29 cellular contexts compared by ENCODE assay signal in genomic region chr20:35079472-35080347, GRCh38. TPM values are rescaled to one million over a fixed set of nuclear protein-coding genes. Genes with fewer than 3 reads are reported as not detected.
DNase-seq lines count a peak whose midpoint lies in the region; ATAC-seq and TF ChIP-seq lines count a peak whose summit lies in the region.
"Had no signal": no experiment of that assay in that cellular context is flagged by ENCODE, and none has a peak within 500 bp of the region (broad histone marks: within the 10 kb centered on the region; RNA-seq: fewer than 3 reads in every experiment).

No MANE protein-coding gene starts in this region.

- peak overlapping the region; percentile 16 for H3K4me3 Mint-ChIP-seq in T-helper 1 cell treated with Interleukin-12 subunit alpha and Interleukin-12 subunit beta and Interleukin-4 antibody, amounts not matched to agents 30 μg/mL and 1 μg/mL, for 36 hours
- peak overlapping the region; percentile 59 to 73 for H3K4me3 Mint-ChIP-seq in effector memory CD8-positive, alpha-beta T cell
- H3K4me3 Mint-ChIP-seq: activated naive CD4-positive, alpha-beta T cell treated with anti-CD3 and anti-CD28 coated beads for 36 hours; neural progenitor cell had no signal

- peaks cover 27% of the 10 kb centered on the region for H3K4me1 Mint-ChIP-seq in T-helper 1 cell treated with Interleukin-12 subunit alpha and Interleukin-12 subunit beta and Interleukin-4 antibody, amounts not matched to agents 30 μg/mL and 1 μg/mL, for 36 hours (ENCODE audit: low read depth)
- peaks cover 18 to 38% of the 10 kb centered on the region in 2 donors for H3K4me1 Mint-ChIP-seq in effector memory CD8-positive, alpha-beta T cell (ENCODE audit: low read depth in 2 of 2)
- H3K4me1 Mint-ChIP-seq: neural progenitor cell had no signal

- peaks cover 5% of the 10 kb centered on the region for H3K9me3 Mint-ChIP-seq in T-helper 1 cell treated with Interleukin-12 subunit alpha and Interleukin-12 subunit beta and Interleukin-4 antibody, amounts not matched to agents 30 μg/mL and 1 μg/mL, for 36 hours
- no peaks in the 10 kb centered on the region for H3K9me3 Mint-ChIP-seq in effector memory CD8-positive, alpha-beta T cell
- H3K9me3 Mint-ChIP-seq: activated naive CD4-positive, alpha-beta T cell treated with anti-CD3 and anti-CD28 coated beads for 36 hours had no signal

- intact Hi-C loops in Right ventricle myocardium superior (cut with DNase I) (no loop called here), cardiac septum (cut with DNase I) (no loop called here), sigmoid colon (cut with DNase I) (no loop called here)

- H3K27me3 ChIP-seq in sigmoid colon: no peaks in the 10 kb centered on the region
- H3K27me3 ChIP-seq: brain microvascular endothelial cell, gastroesophageal sphincter, neural progenitor cell, testis had no signal

- TF ChIP-seq EP300 in sigmoid colon (IDR thresholded peaks at IDR 0.05): no peak

- H3K36me3 ChIP-seq in sigmoid colon: peaks cover 11 to 23% (median 15%) of the 10 kb centered on the region in 4 donors

- peaks cover 39% of the 10 kb centered on the region for H3K36me3 Mint-ChIP-seq in T-helper 1 cell treated with Interleukin-12 subunit alpha and Interleukin-12 subunit beta and Interleukin-4 antibody, amounts not matched to agents 30 μg/mL and 1 μg/mL, for 36 hours (ENCODE audit: low read depth)
- H3K36me3 Mint-ChIP-seq in effector memory CD8-positive, alpha-beta T cell (ENCODE audit: insufficient read depth): peaks cover 38% of the 10 kb centered on the region

- H3K27me3 Mint-ChIP-seq in T-helper 1 cell treated with Interleukin-12 subunit alpha and Interleukin-12 subunit beta and Interleukin-4 antibody, amounts not matched to agents 30 μg/mL and 1 μg/mL, for 36 hours (ENCODE audit: low read depth): no peaks in the 10 kb centered on the region
- H3K27me3 Mint-ChIP-seq in effector memory CD8-positive, alpha-beta T cell: no peaks in the 10 kb centered on the region

- H3K4me1 ChIP-seq in sigmoid colon: peaks cover 0 to 24% (median 13%) of the 10 kb centered on the region in 4 donors
- H3K4me1 ChIP-seq: neural progenitor cell, parathyroid adenoma, testis had no signal

- H3K27ac Mint-ChIP-seq in T-helper 1 cell treated with Interleukin-12 subunit alpha and Interleukin-12 subunit beta and Interleukin-4 antibody, amounts not matched to agents 30 μg/mL and 1 μg/mL, for 36 hours: peak overlapping the region; percentile 68
- H3K27ac Mint-ChIP-seq in effector memory CD8-positive, alpha-beta T cell: peak overlapping the region; percentile 68 to 88
- H3K27ac Mint-ChIP-seq: activated naive CD4-positive, alpha-beta T cell treated with anti-CD3 and anti-CD28 coated beads for 36 hours; neural progenitor cell had no signal

- no peak overlapping the region for H3K4me3 ChIP-seq in sigmoid colon
- H3K4me3 ChIP-seq: gastroesophageal sphincter, GM23248, lung, neural progenitor cell, SK-N-MC, smooth muscle cell, testis had no signal

- H3K27ac ChIP-seq in substantia nigra (ENCODE audit: low read depth, low read length, poor library complexity, severe bottlenecking) (peak overlapping the region; percentile 9), sigmoid colon (no peak overlapping the region)
- H3K27ac ChIP-seq: 22Rv1, brain microvascular endothelial cell, gastroesophageal sphincter, GM23248, neural progenitor cell, parathyroid adenoma, SK-N-MC, testis, VCaP had no signal

- TF ChIP-seq CTCF in sigmoid colon (IDR thresholded peaks at IDR 0.05): no peak

- TF ChIP-seq POLR2A in sigmoid colon (IDR thresholded peaks at IDR 0.05): no peak

- ATAC-seq in Right ventricle myocardium superior (ENCODE audit: poor library complexity): peak; percentile 18
- peak; percentile 85 for ATAC-seq in effector memory CD8-positive, alpha-beta T cell (replicated peaks)
- ATAC-seq: gastroesophageal sphincter; PC-3; stimulated activated naive CD8-positive, alpha-beta T cell treated with anti-CD3 and anti-CD28 coated beads, Interleukin-15, Interleukin-2, amounts not matched to agents 100 U/mL and 50 U/mL, for 24 hours had no signal

- 87 to 90% methylated on average over 8 of the region's 8 CpGs for WGBS in sigmoid colon, 2 donors

- H3K9me3 ChIP-seq in sigmoid colon: no peaks in the 10 kb centered on the region
- H3K9me3 ChIP-seq: gastroesophageal sphincter, testis had no signal

- no peak for DNase-seq in T-helper 1 cell
- no peak for DNase-seq in Right ventricle myocardium superior
- DNase-seq in cardiac septum (ENCODE audit: low spot score): no peak
- no peak for DNase-seq in effector memory CD8-positive, alpha-beta T cell
- no peak for DNase-seq in substantia nigra (lab: John Stamatoyannopoulos, UW)
- DNase-seq in stimulated activated CD4-positive, alpha-beta T cell treated with anti-CD3 and anti-CD28 coated beads, Interleukin-1b, Interleukin-23, amount 100 ng/mL, for 48 hours: no peak
- no peak for DNase-seq in sigmoid colon
- DNase-seq: activated CD4-positive, alpha-beta T cell treated with anti-CD3 and anti-CD28 coated beads, Interleukin-2, amount 50 U/mL, for 48 hours; activated naive CD4-positive, alpha-beta T cell treated with anti-CD3 and anti-CD28 coated beads for 36 hours; brain microvascular endothelial cell; C1 segment of cervical spinal cord; GM23248; Kasumi-1; MV-4-11; NCI-H1436 treated with DMSO at 0.1 percent for 48 hours; NCI-H226; NCI-H526 treated with DMSO at 0.1 percent for 48 hours; PC-3; stimulated activated naive CD8-positive, alpha-beta T cell treated with anti-CD3 and anti-CD28 coated beads, Interleukin-15, Interleukin-2, amounts not matched to agents 100 U/mL and 50 U/mL, for 24 hours; testis had no signal

RNA-seq across cellular contexts. Expression of gene TRPC4AP, which starts 12.9 kb away (rescaled TPM):
- total RNA-seq in Right ventricle myocardium superior: 33.8 TPM
- total RNA-seq in cardiac septum: 34.9 TPM
- 10 to 100 TPM; 41.8 to 61.8 (median 48.6) TPM for total RNA-seq in sigmoid colon
- polyA plus RNA-seq in sigmoid colon: 10 to 100 TPM; 24.0 to 45.3 (median 26.8) TPM
